10 cellular contexts compared by ENCODE assay signal in genomic region chr20:62776035-62776691, GRCh38. TPM values are rescaled to one million over a fixed set of nuclear protein-coding genes. Genes with fewer than 3 reads are reported as not detected.
DNase-seq lines count a peak whose midpoint lies in the region; ATAC-seq and TF ChIP-seq lines count a peak whose summit lies in the region.
"Had no signal": no experiment of that assay in that cellular context is flagged by ENCODE, and none has a peak within 500 bp of the region (broad histone marks: within the 10 kb centered on the region; RNA-seq: fewer than 3 reads in every experiment).

No MANE protein-coding gene starts in this region.

- H3K27ac Mint-ChIP-seq in activated CD8-positive, alpha-beta T cell treated with anti-CD3 and anti-CD28 coated beads, Interleukin-2, amount 10 ng/mL, durations not matched to agents 7 days and 5 days, result peak overlapping the region; percentile 97

- CTCF ChIA-PET in activated CD8-positive, alpha-beta T cell treated with anti-CD3 and anti-CD28 coated beads, Interleukin-2, amount 10 ng/mL, durations not matched to agents 7 days and 5 days (lab: Charles Lee), result interaction anchor here (2.2 kb wide), 1 partner anchor 15 kb away, joined by 6 read pairs; no protein-coding TSS in a partner anchor

- peak overlapping the region; percentile 71 for H3K4me3 Mint-ChIP-seq in activated CD8-positive, alpha-beta T cell treated with anti-CD3 and anti-CD28 coated beads, Interleukin-2, amount 10 ng/mL, durations not matched to agents 7 days and 5 days

- H3K4me1 ChIP-seq in BLaER1 (peaks cover 98% of the 10 kb centered on the region), lower lobe of right lung (peaks cover 4% of the 10 kb centered on the region)

- DNase-seq in HL-60 (ENCODE audit: low read depth in 1 of 2, low spot score in 1 of 2) (no peak), lower lobe of right lung (no peak), hypothalamus (lab: John Stamatoyannopoulos, UW) (no peak), AG20443 (ENCODE audit: low spot score) (no peak)
- no peak for DNase-seq in activated CD8-positive, alpha-beta T cell treated with anti-CD3 and anti-CD28 coated beads, Interleukin-2, amount 10 ng/mL, durations not matched to agents 7 days and 5 days
- DNase-seq in activated effector memory CD4-positive, alpha-beta T cell treated with anti-CD3 and anti-CD28 coated beads, Interleukin-2, amount 50 U/mL, for 16 hours, result no peak
- DNase-seq: heart right ventricle, NCI-H1436 had no signal

- no peaks in the 10 kb centered on the region for H4K20me1 ChIP-seq in BLaER1

- peak overlapping the region; percentile 80 for H3K4me2 ChIP-seq in BLaER1

- H3K9me3 ChIP-seq in BLaER1 (no peaks in the 10 kb centered on the region), lower lobe of right lung (no peaks in the 10 kb centered on the region)
- H3K9me3 ChIP-seq: heart right ventricle had no signal

- H3K27me3 ChIP-seq in BLaER1, result no peaks in the 10 kb centered on the region
- no peaks in the 10 kb centered on the region for H3K27me3 ChIP-seq in HL-60 (ENCODE audit: insufficient read depth, poor library complexity, severe bottlenecking)
- H3K27me3 ChIP-seq in lower lobe of right lung (ENCODE audit: low read depth), result no peaks in the 10 kb centered on the region

- peak overlapping the region; percentile 71 for H3K27ac ChIP-seq in BLaER1
- peak overlapping the region; percentile 41; the same call in 1 of the 2 replicates for H3K27ac ChIP-seq in HL-60 (replicated peaks)
- peak overlapping the region; percentile 60 for H3K27ac ChIP-seq in lower lobe of right lung

- H3K36me3 ChIP-seq in BLaER1, result no peaks in the 10 kb centered on the region
- no peaks in the 10 kb centered on the region for H3K36me3 ChIP-seq in lower lobe of right lung
- H3K36me3 ChIP-seq: heart right ventricle had no signal

- intact Hi-C loops in lower lobe of right lung (cut with DNase I), result no loop called here

- POLR2A ChIA-PET in activated CD8-positive, alpha-beta T cell treated with anti-CD3 and anti-CD28 coated beads, Interleukin-2, amount 10 ng/mL, durations not matched to agents 7 days and 5 days (lab: Charles Lee), result no interaction called here

- H3K27me3 Mint-ChIP-seq in activated CD8-positive, alpha-beta T cell treated with anti-CD3 and anti-CD28 coated beads, Interleukin-2, amount 10 ng/mL, durations not matched to agents 7 days and 5 days (ENCODE audit: low read depth), result no peaks in the 10 kb centered on the region

- H3K4me3 ChIP-seq in BLaER1 (peak overlapping the region; percentile 46), HL-60 (replicated peaks; ENCODE audit: insufficient read depth, low read length) (no peak overlapping the region), lower lobe of right lung (no peak overlapping the region)
- H3K4me3 ChIP-seq: heart right ventricle had no signal

- ATAC-seq in activated CD8-positive, alpha-beta T cell treated with anti-CD3 and anti-CD28 coated beads, Interleukin-2, amount 10 ng/mL, durations not matched to agents 7 days and 5 days, result no peak
- ATAC-seq in lower lobe of right lung (no peak), SK-N-SH treated with all-trans-retinoic acid at 6 μM for 48 hours (no peak)

- no peaks in the 10 kb centered on the region for H3K9me3 Mint-ChIP-seq in activated CD8-positive, alpha-beta T cell treated with anti-CD3 and anti-CD28 coated beads, Interleukin-2, amount 10 ng/mL, durations not matched to agents 7 days and 5 days (ENCODE audit: insufficient read depth)

- H3K36me3 Mint-ChIP-seq in activated CD8-positive, alpha-beta T cell treated with anti-CD3 and anti-CD28 coated beads, Interleukin-2, amount 10 ng/mL, durations not matched to agents 7 days and 5 days (ENCODE audit: low read depth), result no peaks in the 10 kb centered on the region

- no peak overlapping the region; the same call in 1 of the 2 replicates for H3K9ac ChIP-seq in BLaER1

- peaks cover 40% of the 10 kb centered on the region for H3K4me1 Mint-ChIP-seq in activated CD8-positive, alpha-beta T cell treated with anti-CD3 and anti-CD28 coated beads, Interleukin-2, amount 10 ng/mL, durations not matched to agents 7 days and 5 days (ENCODE audit: low read depth)

- TF ChIP-seq CTCF in HL-60 (IDR thresholded peaks at IDR 0.05; ENCODE audit: insufficient read depth, low read length) (no peak), lower lobe of right lung (IDR thresholded peaks at IDR 0.05) (no peak)

TF ChIP-seq in SK-N-SH treated with all-trans-retinoic acid at 6 μM for 48 hours, 23 proteins besides CTCF, POLR2A, EP300 and RAD21 (continues in another document):
- no peak for TF ChIP-seq ZFP3 (CRISPR knock-in tag; IDR thresholded peaks at IDR 0.05)
- TF ChIP-seq CSDC2 (CRISPR knock-in tag; IDR thresholded peaks at IDR 0.05), result no peak
- no peak for TF ChIP-seq POU6F1 (CRISPR knock-in tag; IDR thresholded peaks at IDR 0.05; ENCODE audit: borderline replicate concordance, low read depth)
- no peak for TF ChIP-seq PATZ1 (CRISPR knock-in tag; IDR thresholded peaks at IDR 0.05; ENCODE audit: borderline replicate concordance)
- no peak for TF ChIP-seq TCF4 (CRISPR knock-in tag; IDR thresholded peaks at IDR 0.05; ENCODE audit: borderline replicate concordance)
- TF ChIP-seq OSR1 (CRISPR knock-in tag; IDR thresholded peaks at IDR 0.05), result no peak
- no peak for TF ChIP-seq RARB (CRISPR knock-in tag; IDR thresholded peaks at IDR 0.05)
- no peak for TF ChIP-seq GLIS3 (CRISPR knock-in tag; IDR thresholded peaks at IDR 0.05)
- TF ChIP-seq SNAI2 (CRISPR knock-in tag; IDR thresholded peaks at IDR 0.05), result no peak
- TF ChIP-seq TSHZ2 (CRISPR knock-in tag; IDR thresholded peaks at IDR 0.05), result no peak
- TF ChIP-seq TOX (CRISPR knock-in tag; IDR thresholded peaks at IDR 0.05; ENCODE audit: borderline replicate concordance), result no peak
- TF ChIP-seq BACH2 (CRISPR knock-in tag; IDR thresholded peaks at IDR 0.05; ENCODE audit: borderline replicate concordance), result no peak
- no peak for TF ChIP-seq ESRRG (CRISPR knock-in tag; IDR thresholded peaks at IDR 0.05)
- TF ChIP-seq ZFP30 (CRISPR knock-in tag; IDR thresholded peaks at IDR 0.05), result no peak
- no peak for TF ChIP-seq ZC3H10 (CRISPR knock-in tag; IDR thresholded peaks at IDR 0.05)

RNA-seq across cellular contexts. Expression of gene MRGBP, which starts 20.1 kb away (rescaled TPM):
- 10 to 100 TPM; 18.3 to 19.2 TPM for total RNA-seq in activated CD8-positive, alpha-beta T cell treated with anti-CD3 and anti-CD28 coated beads, Interleukin-2, amount 10 ng/mL, durations not matched to agents 7 days and 5 days
- 8.3 TPM for total RNA-seq in lower lobe of right lung

RNA-seq across cellular contexts. Expression of gene OGFR, which starts 28.5 kb away (rescaled TPM):
- 10 to 100 TPM; 67.0 to 76.6 TPM for total RNA-seq in activated CD8-positive, alpha-beta T cell treated with anti-CD3 and anti-CD28 coated beads, Interleukin-2, amount 10 ng/mL, durations not matched to agents 7 days and 5 days
- total RNA-seq in lower lobe of right lung, result 69.4 TPM

RNA-seq across cellular contexts. Expression of gene COL9A3, which starts 40.7 kb away (rescaled TPM):
- total RNA-seq in activated CD8-positive, alpha-beta T cell treated with anti-CD3 and anti-CD28 coated beads, Interleukin-2, amount 10 ng/mL, durations not matched to agents 7 days and 5 days, result not detected
- total RNA-seq in lower lobe of right lung, result 0.89 TPM
